In genomic region chr15:92803536-92803851, GRCh38 we compare ENCODE assay signal across 9 cellular contexts.
DNase-seq lines count a peak whose midpoint lies in the region; ATAC-seq, FAIRE-seq and TF ChIP-seq lines count a peak whose summit lies in the region.
"Had no signal": no experiment of that assay in that cellular context is flagged by ENCODE, and none has a peak within 500 bp of the region (broad histone marks: within the 10 kb centered on the region; RNA-seq: fewer than 3 reads in every experiment).

No MANE protein-coding gene starts in this region.

- no peaks in the 10 kb centered on the region for H4K20me1 ChIP-seq in HepG2 (ENCODE audit: insufficient read depth, low read length)

- no peaks in the 10 kb centered on the region; a peak in 1 of 5 replicates for H3K27me3 ChIP-seq in HepG2 (ENCODE audit: control insufficient read depth in 1 of 2, insufficient read depth in 2 of 2, low read length in 2 of 2)

- TSS peak; percentile 38 for BruUV-seq in HepG2 (replicated peaks; lab: Mats Ljungman, UMichigan)

- peak overlapping the region; percentile 15 for H3K4me3 Mint-ChIP-seq in activated CD4-positive, alpha-beta T cell treated with anti-CD3 and anti-CD28 coated beads, Interleukin-2, amount 10 ng/mL, durations not matched to agents 24 days and 14 days
- no peak overlapping the region for H3K4me3 Mint-ChIP-seq in activated naive CD8-positive, alpha-beta T cell treated with anti-CD3 and anti-CD28 coated beads for 36 hours

- H3K27ac ChIP-seq in HepG2 (ENCODE audit: extremely low read length, insufficient read depth, low read length), result peak overlapping the region; percentile 90
- H3K27ac ChIP-seq in substantia nigra (ENCODE audit: low read depth, low read length, poor library complexity, severe bottlenecking), result peak overlapping the region; percentile 45

- H3K79me2 ChIP-seq in HepG2 (ENCODE audit: insufficient read depth, low read length), result peaks cover 25% of the 10 kb centered on the region

- POLR2A ChIA-PET in HepG2 (lab: Yijun Ruan, JAX), result interaction anchor here (1.1 to 3.7 kb wide), 14 partner anchors 8 to 147 kb away, joined by 3 to 41 read pairs (median 10); partner anchors contain the start of gene CHD2

- H3K9me3 Mint-ChIP-seq in activated CD4-positive, alpha-beta T cell treated with anti-CD3 and anti-CD28 coated beads, Interleukin-2, amount 10 ng/mL, durations not matched to agents 24 days and 14 days, result no peaks in the 10 kb centered on the region
- peaks cover 1% of the 10 kb centered on the region for H3K9me3 Mint-ChIP-seq in activated naive CD8-positive, alpha-beta T cell treated with anti-CD3 and anti-CD28 coated beads for 36 hours

- H3K36me3 Mint-ChIP-seq in activated CD4-positive, alpha-beta T cell treated with anti-CD3 and anti-CD28 coated beads, Interleukin-2, amount 10 ng/mL, durations not matched to agents 24 days and 14 days (ENCODE audit: low read depth), result peaks cover 4% of the 10 kb centered on the region
- peaks cover 4% of the 10 kb centered on the region for H3K36me3 Mint-ChIP-seq in activated naive CD8-positive, alpha-beta T cell treated with anti-CD3 and anti-CD28 coated beads for 36 hours

- ATAC-seq in HepG2, result no peak

- intact Hi-C loops in activated CD4-positive, alpha-beta T cell treated with anti-CD3 and anti-CD28 coated beads, Interleukin-2, amount 10 ng/mL, durations not matched to agents 24 days and 14 days (cut with micrococcal nuclease), result loop anchor here (1.0 to 10.0 kb wide), 2 partner anchors 215 to 1431 kb away; partner anchors contain the start of gene MCTP2
- intact Hi-C loops in HepG2 (cut with micrococcal nuclease; ENCODE audit: unreplicated experiment), result no loop called here

- H3K27me3 Mint-ChIP-seq in activated CD4-positive, alpha-beta T cell treated with anti-CD3 and anti-CD28 coated beads, Interleukin-2, amount 10 ng/mL, durations not matched to agents 24 days and 14 days, result no peaks in the 10 kb centered on the region
- H3K27me3 Mint-ChIP-seq in activated naive CD8-positive, alpha-beta T cell treated with anti-CD3 and anti-CD28 coated beads for 36 hours, result no peaks in the 10 kb centered on the region

- no peak for DNase-seq in activated CD4-positive, alpha-beta T cell treated with anti-CD3 and anti-CD28 coated beads, Interleukin-2, amount 10 ng/mL, durations not matched to agents 24 days and 14 days
- no peak for DNase-seq in activated CD4-positive, alpha-beta T cell treated with anti-CD3 and anti-CD28 coated beads for 48 hours
- DNase-seq in activated naive CD8-positive, alpha-beta T cell treated with anti-CD3 and anti-CD28 coated beads for 36 hours, result no peak
- no peak for DNase-seq in HepG2 (ENCODE audit: low spot score)
- DNase-seq in substantia nigra (lab: John Stamatoyannopoulos, UW), result no peak
- no peak for DNase-seq in erythroblast (lab: John Stamatoyannopoulos, UW)
- no peak for DNase-seq in NOMO-1 (lab: John Stamatoyannopoulos, UW; ENCODE audit: unreplicated experiment in 2 of 2)
- DNase-seq in stimulated activated CD4-positive, alpha-beta T cell treated with anti-CD3 and anti-CD28 coated beads, Interleukin-4, amount 100 ng/mL, for 1 hour, result no peak
- DNase-seq: NCI-H524 had no signal

- H3K4me1 ChIP-seq in HepG2 (ENCODE audit: insufficient read depth, low read length), result peaks cover 63% of the 10 kb centered on the region

- H3K27ac Mint-ChIP-seq in activated CD4-positive, alpha-beta T cell treated with anti-CD3 and anti-CD28 coated beads, Interleukin-2, amount 10 ng/mL, durations not matched to agents 24 days and 14 days, result peak overlapping the region; percentile 87
- peak overlapping the region; percentile 75 for H3K27ac Mint-ChIP-seq in activated naive CD8-positive, alpha-beta T cell treated with anti-CD3 and anti-CD28 coated beads for 36 hours

- CTCF ChIA-PET in HepG2 (lab: Yijun Ruan, JAX; ENCODE audit: low intra/inter-chr PET ratio, low total read pairs), result no interaction called here

- no peak for TF ChIP-seq RAD21 in HepG2 (CRISPR knock-in tag; IDR thresholded peaks at IDR 0.05)

- peaks cover 35% of the 10 kb centered on the region for H3K4me1 Mint-ChIP-seq in activated CD4-positive, alpha-beta T cell treated with anti-CD3 and anti-CD28 coated beads, Interleukin-2, amount 10 ng/mL, durations not matched to agents 24 days and 14 days
- H3K4me1 Mint-ChIP-seq in activated naive CD8-positive, alpha-beta T cell treated with anti-CD3 and anti-CD28 coated beads for 36 hours, result peaks cover 18% of the 10 kb centered on the region

- no peaks in the 10 kb centered on the region for H3K9me3 ChIP-seq in HepG2 (ENCODE audit: low read length)

- TF ChIP-seq POLR2A in HepG2 (IDR thresholded peaks at IDR 0.05; ENCODE audit: insufficient read depth in 1 of 2, low read depth in 2 of 2, low read length in 2 of 2) (no peak), erythroblast (IDR thresholded peaks at IDR 0.05; ENCODE audit: low read length) (no peak)

- H3K9ac ChIP-seq in HepG2 (ENCODE audit: insufficient read depth, low read depth, low read length), result peak overlapping the region; percentile 49

- H3K36me3 ChIP-seq in HepG2 (replicated peaks in 1 of 2; ENCODE audit: control insufficient read depth in 1 of 2, insufficient read depth in 2 of 2, low read length in 2 of 2), result no peaks in the 10 kb centered on the region

- in situ Hi-C loops in HepG2 (cut with HindIII; ENCODE audit: extremely low pct_ligation_motif_present, low pct_unique_long_range_greater_than_20kb), result no loop called here

- no peak for TF ChIP-seq CTCF in HepG2 (CRISPR knock-in tag; IDR thresholded peaks at IDR 0.05)

- no peak for FAIRE-seq in HepG2 (lab: Jason Lieb, UNC)

- 0% methylated on average over 1 of the region's 1 CpG for WGBS in HepG2 (ENCODE audit: low lambda C conversion rate)

- TF ChIP-seq EP300 in HepG2 (IDR thresholded peaks at IDR 0.05; ENCODE audit: low read depth in 2 of 2, low read length in 2 of 2) (no peak), HepG2 (CRISPR knock-in tag; IDR thresholded peaks at IDR 0.05; ENCODE audit: borderline replicate concordance) (no peak)

- H3K4me2 ChIP-seq in HepG2 (ENCODE audit: low read depth, low read length), result peak overlapping the region; percentile 47

- no peak overlapping the region for H3K4me3 ChIP-seq in HepG2 (replicated peaks in 1 of 3; ENCODE audit: insufficient read depth in 1 of 3, low read depth in 2 of 3, low read length in 3 of 3)

- H2AFZ ChIP-seq in HepG2 (ENCODE audit: low read length), result no peak overlapping the region

TF ChIP-seq in HepG2, 621 proteins besides CTCF, POLR2A, EP300 and RAD21 (continues in another document):
- peak; percentile 100 for TF ChIP-seq ZNF121 (CRISPR knock-in tag; IDR thresholded peaks at IDR 0.05)
- TF ChIP-seq PAXIP1 (CRISPR knock-in tag; conservative IDR thresholded peaks at IDR 0.05), result no peak
- TF ChIP-seq ZNF644 (CRISPR knock-in tag; IDR thresholded peaks at IDR 0.05; ENCODE audit: low read depth), result no peak
- no peak for TF ChIP-seq CHD2 (IDR thresholded peaks at IDR 0.05; ENCODE audit: low read depth, low read length)
- TF ChIP-seq HMGXB4 (CRISPR knock-in tag; IDR thresholded peaks at IDR 0.05; ENCODE audit: borderline replicate concordance in 1 of 2, low read depth in 1 of 2), result peak in 1 of 2 experiments; percentile 16; a peak in 1 of 4 replicates
- TF ChIP-seq ZNF703 (CRISPR knock-in tag; IDR thresholded peaks at IDR 0.05; ENCODE audit: borderline replicate concordance), result peak; percentile 1; the same call in 1 of the 2 replicates
